Comparison of ENCODE assay signal across 12 cellular contexts in the genomic region with DNA sequence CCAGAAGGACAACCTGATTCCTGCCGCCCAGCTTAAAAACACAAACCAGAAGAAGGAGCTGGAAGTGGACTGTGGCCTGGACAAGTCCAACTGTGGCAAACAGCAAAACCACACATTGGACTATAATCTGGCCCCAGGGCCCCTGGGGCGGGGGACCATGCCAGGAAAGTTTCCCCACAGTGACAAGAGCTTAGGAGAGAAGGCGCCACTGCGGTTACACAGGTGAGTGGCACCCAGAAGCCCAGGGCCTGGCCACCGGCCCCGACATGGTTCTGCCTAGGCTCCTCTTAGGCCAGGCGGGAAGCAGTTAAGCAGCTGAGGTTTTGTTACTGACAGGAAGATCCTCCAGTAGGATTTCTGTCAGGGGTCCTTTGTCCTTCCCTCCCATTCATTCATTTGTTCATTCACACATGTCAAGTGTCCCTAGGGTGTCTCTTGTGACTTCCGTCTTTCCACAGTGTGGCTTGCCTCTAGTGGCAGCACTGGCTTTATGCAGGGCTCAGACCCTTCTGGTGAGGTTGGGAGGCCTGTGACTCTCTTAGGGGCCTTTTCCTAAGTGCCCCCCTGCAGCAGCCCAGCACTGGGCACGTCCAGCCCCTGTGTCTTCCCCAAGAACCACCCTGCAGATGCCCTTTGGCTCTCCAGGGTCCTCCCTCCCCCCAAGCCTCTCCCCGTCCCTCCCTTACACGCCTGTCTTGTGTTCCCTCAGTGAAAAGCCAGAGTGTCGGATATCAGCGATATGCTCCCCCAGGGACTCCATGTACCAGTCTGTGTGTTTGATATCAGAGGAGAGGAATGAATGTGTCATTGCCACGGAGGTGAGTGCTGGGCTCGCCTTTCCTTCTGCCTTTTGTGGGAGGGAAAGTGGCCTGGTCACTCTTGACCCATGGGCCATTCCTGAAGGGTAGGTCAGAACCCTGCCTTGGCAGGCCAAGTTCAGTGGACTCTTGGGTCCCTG. TPM values are rescaled to one million over a fixed set of nuclear protein-coding genes. Genes with fewer than 3 reads are reported as not detected.
DNase-seq lines count a peak whose midpoint lies in the region; ATAC-seq, FAIRE-seq and TF ChIP-seq lines count a peak whose summit lies in the region.
"Had no signal": no experiment of that assay in that cellular context is flagged by ENCODE, and none has a peak within 500 bp of the region (broad histone marks: within the 10 kb centered on the region; RNA-seq: fewer than 3 reads in every experiment).

No MANE protein-coding gene starts in this region.

- no peak overlapping the region for H3K9ac ChIP-seq in skeletal muscle satellite cell (ENCODE audit: low read depth, low read length)

- H3K4me3 ChIP-seq in right atrium auricular region (peak overlapping the region in 1 of 2 donors; percentile 0), skeletal muscle satellite cell (ENCODE audit: low read length) (no peak overlapping the region)
- H3K4me3 ChIP-seq: SJSA1 had no signal

- DNase-seq in HCEC 1CT (peak; percentile 54), T1000 (lab: John Stamatoyannopoulos, UW) (peak; percentile 42), right atrium auricular region (ENCODE audit: low spot score) (no peak), urothelium cell line (ENCODE audit: low spot score) (no peak)
- no peak for DNase-seq in activated CD4-positive, alpha-beta T cell treated with anti-CD3 and anti-CD28 coated beads for 48 hours
- DNase-seq: activated effector memory CD4-positive, alpha-beta T cell treated with Interleukin-2 at 50 U/mL for 16 hours; midbrain; NCI-H446 treated with DMSO at 0.1 percent for 48 hours had no signal

- no peak for ATAC-seq in HG02970 (IDR thresholded peaks at IDR 0.05; ENCODE audit: low FRiP score, unreplicated experiment)

- H3K36me3 ChIP-seq in right atrium auricular region (no peaks in the 10 kb centered on the region), skeletal muscle satellite cell (ENCODE audit: insufficient read depth, low read length) (no peaks in the 10 kb centered on the region)

- TF ChIP-seq CTCF in right atrium auricular region (IDR thresholded peaks at IDR 0.05), result peak; percentile 17 to 52

- FAIRE-seq in urothelium cell line (lab: Jason Lieb, UNC), result no peak

- peaks cover 0 to 72% of the 10 kb centered on the region in 2 donors for H3K4me1 ChIP-seq in right atrium auricular region
- H3K4me1 ChIP-seq in skeletal muscle satellite cell (ENCODE audit: control insufficient read depth, insufficient read depth, low read length), result peaks cover 28% of the 10 kb centered on the region

- H3K27me3 ChIP-seq in right atrium auricular region (no peaks in the 10 kb centered on the region), skeletal muscle satellite cell (ENCODE audit: control insufficient read depth, insufficient read depth, low read length) (peaks cover 4% of the 10 kb centered on the region)

- no peaks in the 10 kb centered on the region for H3K9me3 ChIP-seq in right atrium auricular region
- H3K9me3 ChIP-seq in skeletal muscle satellite cell (replicated peaks; ENCODE audit: low read length), result no peaks in the 10 kb centered on the region
- H3K9me3 ChIP-seq: SJSA1 had no signal

- peak overlapping the region; percentile 80 to 90 for H3K27ac ChIP-seq in right atrium auricular region
- H3K27ac ChIP-seq: SJSA1 had no signal

- H3K4me2 ChIP-seq in skeletal muscle satellite cell (ENCODE audit: low read length), result peak overlapping the region; percentile 50

RNA-seq across cellular contexts. Expression of a gene that starts 7.8 kb away (rescaled TPM):
- total RNA-seq in right atrium auricular region, result 1 to 10 TPM; 7.5 to 9.8 TPM
- 0.22 and 0.25 TPM in 2 replicates for total RNA-seq in skeletal muscle satellite cell (2012; rRNA removed)
- total RNA-seq: Calu3, SJSA1 had no signal

RNA-seq across cellular contexts. Expression of a gene that starts 16.3 kb away (rescaled TPM):
- 10 to 100 TPM; 11.9 to 36.1 TPM for total RNA-seq in right atrium auricular region
- total RNA-seq in skeletal muscle satellite cell (2012; rRNA removed), result 7.6 and 10.5 TPM in 2 replicates

RNA-seq across cellular contexts. Expression of a gene that starts 42.7 kb away (rescaled TPM):
- 10 to 100 TPM; 18.1 to 26.1 TPM for total RNA-seq in right atrium auricular region
- total RNA-seq in skeletal muscle satellite cell (2012; rRNA removed), result 41.5 and 43.6 TPM in 2 replicates

Comparison
In these comparisons a context has a peak if more than half of its experiments do, and no peak if none do; other contexts are left out.
1. DNase-seq: peak in HCEC 1CT (single experiment) and T1000 (single experiment); none in right atrium auricular region (single experiment), urothelium cell line (single experiment) and activated CD4-positive, alpha-beta T cell treated with anti-CD3 and anti-CD28 coated beads for 48 hours (single experiment).